ENCODE assay signal across 15 cellular contexts in genomic region chr3:127410678-127411077, GRCh38.
DNase-seq lines count a peak whose midpoint lies in the region; ATAC-seq lines count a peak whose summit lies in the region.
"Had no signal": no experiment of that assay in that cellular context is flagged by ENCODE, and none has a peak within 500 bp of the region (broad histone marks: within the 10 kb centered on the region; RNA-seq: fewer than 3 reads in every experiment).

No MANE protein-coding gene starts in this region.

- no peak overlapping the region for H3K4me3 Mint-ChIP-seq in T-helper 17 cell
- H3K4me3 Mint-ChIP-seq: CD4-positive, alpha-beta memory T cell; GM23338 had no signal

- no peak for ATAC-seq in T-helper 17 cell
- ATAC-seq in sciatic nerve = no peak
- ATAC-seq in GM18502 (IDR thresholded peaks at IDR 0.05; ENCODE audit: poor library complexity, unreplicated experiment) = no peak
- ATAC-seq: Right ventricle myocardium inferior had no signal

- intact Hi-C loops in sciatic nerve (cut with DNase I) = no loop called here

- peak; percentile 41 for DNase-seq in activated effector memory CD4-positive, alpha-beta T cell treated with anti-CD3 and anti-CD28 coated beads, Interleukin-2, amount 50 U/mL, for 16 hours
- no peak for DNase-seq in activated effector memory CD4-positive, alpha-beta T cell treated with Interleukin-2 at 50 U/mL for 16 hours
- DNase-seq in T-helper 17 cell = no peak
- DNase-seq in iPS-NIHi11 (ENCODE audit: low spot score) = peak; percentile 6
- DNase-seq in sciatic nerve (ENCODE audit: low spot score) = peak; percentile 32
- no peak for DNase-seq in NCI-H1105 treated with DMSO at 0.1 percent for 48 hours (lab: John Stamatoyannopoulos, UW)
- no peak for DNase-seq in NCI-H2029 treated with DMSO at 0.1 percent for 48 hours (lab: John Stamatoyannopoulos, UW)
- DNase-seq: CD4-positive, alpha-beta memory T cell; GF-D8; NCI-H1694 had no signal

- no peaks in the 10 kb centered on the region for H3K9me3 ChIP-seq in T-helper 17 cell (ENCODE audit: control insufficient read depth, low read length, poor library complexity, severe bottlenecking)
- H3K9me3 ChIP-seq: BE2C, Peyer's patch had no signal

- H3K36me3 Mint-ChIP-seq in T-helper 17 cell (ENCODE audit: low read depth) = no peaks in the 10 kb centered on the region
- H3K36me3 Mint-ChIP-seq: CD4-positive, alpha-beta memory T cell had no signal

- H3K27me3 Mint-ChIP-seq in T-helper 17 cell = peaks cover 86% of the 10 kb centered on the region

- H3K27ac Mint-ChIP-seq in T-helper 17 cell = peak overlapping the region; percentile 14
- H3K27ac Mint-ChIP-seq: CD4-positive, alpha-beta memory T cell; GM23338 had no signal

- peaks cover 3% of the 10 kb centered on the region for H3K4me1 Mint-ChIP-seq in T-helper 17 cell
- H3K4me1 Mint-ChIP-seq: CD4-positive, alpha-beta memory T cell had no signal

Comparison
In these comparisons a context has a peak if more than half of its experiments do, and no peak if none do; other contexts are left out.
1. DNase-seq: peak in activated effector memory CD4-positive, alpha-beta T cell treated with anti-CD3 and anti-CD28 coated beads, Interleukin-2, amount 50 U/mL, for 16 hours (single experiment), iPS-NIHi11 (single experiment) and sciatic nerve (single experiment); none in activated effector memory CD4-positive, alpha-beta T cell treated with Interleukin-2 at 50 U/mL for 16 hours (single experiment), T-helper 17 cell (0 of 3), NCI-H1105 treated with DMSO at 0.1 percent for 48 hours (single experiment) and NCI-H2029 treated with DMSO at 0.1 percent for 48 hours (single experiment).